Comparison of ENCODE assay signal across 11 cellular contexts in genomic region chr20:51528263-51529026, GRCh38. TPM values are rescaled to one million over a fixed set of nuclear protein-coding genes. Genes with fewer than 3 reads are reported as not detected.
DNase-seq lines count a peak whose midpoint lies in the region; ATAC-seq, FAIRE-seq and TF ChIP-seq lines count a peak whose summit lies in the region.
"Had no signal": no experiment of that assay in that cellular context is flagged by ENCODE, and none has a peak within 500 bp of the region (broad histone marks: within the 10 kb centered on the region; RNA-seq: fewer than 3 reads in every experiment).

No MANE protein-coding gene starts in this region.

- H3K9me3 Mint-ChIP-seq in T-helper 2 cell treated with Interferon-gamma antibody and Interleukin-4, amounts not matched to agents 5 μg/mL and 100 μg/mL, for 36 hours, result no peaks in the 10 kb centered on the region

- WGBS in GM12878 (ENCODE audit: insufficient coverage, insufficient replicate concordance, low lambda C conversion rate, missing lambda C conversion rate), result 43% methylated on average over 7 of the region's 7 CpGs
- WGBS in transverse colon (ENCODE audit: low coverage in 1 of 2), 2 donors, result 74 to 76% methylated on average over 4 to 7 of the region's 7 CpGs

- SMC1A ChIA-PET in GM12878 (lab: Charles Lee; ENCODE audit: uncharacterized antibody, unreplicated experiment), result interaction anchor here (1.1 to 1.6 kb wide), 4 partner anchors 10 to 124 kb away, joined by 3 to 4 read pairs (median 4); no protein-coding TSS in a partner anchor

- BruUV-seq in GM12878 (replicated peaks; lab: Mats Ljungman, UMichigan), result no TSS peak

- POLR2A ChIA-PET in GM12878 (lab: Charles Lee), result interaction anchor here (0.6 to 1.4 kb wide), 5 partner anchors 9 to 31 kb away, joined by 3 to 6 read pairs (median 3); partner anchors contain the start of gene NFATC2

- no peak overlapping the region for H2AFZ ChIP-seq in GM12878 (ENCODE audit: control insufficient read depth, low read depth, low read length)
- H2AFZ ChIP-seq: GM23248 had no signal

- peak overlapping the region; percentile 65 for H3K9ac ChIP-seq in GM12878 (ENCODE audit: control insufficient read depth, insufficient read depth, low read length)
- H3K9ac ChIP-seq: GM23248 had no signal

- peak overlapping the region; percentile 75 for H3K27ac ChIP-seq in GM12878 (ENCODE audit: control insufficient read depth, insufficient read depth)
- no peak overlapping the region for H3K27ac ChIP-seq in transverse colon
- H3K27ac ChIP-seq: GM23248, neutrophil had no signal

- peak; percentile 58 for DNase-seq in GM12865 (ENCODE audit: low read depth)
- DNase-seq in T-helper 2 cell treated with Interferon-gamma antibody and Interleukin-4, amounts not matched to agents 5 μg/mL and 100 μg/mL, for 36 hours (ENCODE audit: low spot score), result peak; percentile 74
- DNase-seq in GM12878 (ENCODE audit: low read depth, low spot score), result no peak
- DNase-seq in stimulated activated CD4-positive, alpha-beta T cell treated with anti-CD3 and anti-CD28 coated beads, Interleukin-4, amount 100 ng/mL, for 1 hour, result peak; percentile 63
- no peak for DNase-seq in transverse colon
- DNase-seq in cortex of kidney (lab: John Stamatoyannopoulos, UW), result no peak
- no peak for DNase-seq in NCI-H82 treated with DMSO at 0.1 percent for 48 hours (lab: John Stamatoyannopoulos, UW; ENCODE audit: unreplicated experiment)
- DNase-seq: NCI-H69 had no signal

- H3K27me3 Mint-ChIP-seq in T-helper 2 cell treated with Interferon-gamma antibody and Interleukin-4, amounts not matched to agents 5 μg/mL and 100 μg/mL, for 36 hours (ENCODE audit: low read depth), result no peaks in the 10 kb centered on the region

- H3K36me3 Mint-ChIP-seq in T-helper 2 cell treated with Interferon-gamma antibody and Interleukin-4, amounts not matched to agents 5 μg/mL and 100 μg/mL, for 36 hours (ENCODE audit: low read depth), result peaks cover 42% of the 10 kb centered on the region

- TF ChIP-seq CTCF in GM12865 (IDR thresholded peaks at IDR 0.05; ENCODE audit: insufficient read depth, low read depth, low read length, missing control alignments) (no peak), GM12878 (IDR thresholded peaks at IDR 0.05 in 2 of 3, conservative IDR thresholded peaks at IDR 0.05 in 1 of 3; ENCODE audit: control insufficient read depth in 2 of 3, extremely low read depth in 1 of 3, insufficient read depth in 1 of 3, low read depth in 3 of 3, low read length in 3 of 3) (no peak), transverse colon (IDR thresholded peaks at IDR 0.05) (no peak)

- H3K79me2 ChIP-seq in GM12878 (ENCODE audit: control insufficient read depth, insufficient read depth, low read length), result peaks cover 71% of the 10 kb centered on the region

- RAD21 ChIA-PET in GM12878 (lab: Charles Lee; ENCODE audit: unreplicated experiment), result interaction anchor here (1.0 to 1.1 kb wide), 3 partner anchors 13 to 67 kb away, joined by 3 read pairs; partner anchors contain the start of gene NFATC2

- in situ Hi-C loops in GM12878 (cut with MboI), result no loop called here
- in situ Hi-C loops in transverse colon (cut with MboI; ENCODE audit: low pct_ligation_motif_present in 1 of 4, low pct_unique_long_range_greater_than_20kb in 1 of 4, low sequenced_read_pairs in 3 of 4), result no loop called here

- peak overlapping the region; percentile 88 for H3K27ac Mint-ChIP-seq in T-helper 2 cell treated with Interferon-gamma antibody and Interleukin-4, amounts not matched to agents 5 μg/mL and 100 μg/mL, for 36 hours

- no peaks in the 10 kb centered on the region for H4K20me1 ChIP-seq in GM12878 (ENCODE audit: control insufficient read depth, insufficient read depth)

- no peak for TF ChIP-seq RAD21 in GM12878 (IDR thresholded peaks at IDR 0.05; ENCODE audit: insufficient read depth, low read depth, low read length)

- intact Hi-C loops in GM12878 (cut with micrococcal nuclease; ENCODE audit: unreplicated experiment) (no loop called here), transverse colon (cut with DNase I; ENCODE audit: low total_unique reads) (no loop called here)

- peak overlapping the region; percentile 57 for H3K4me3 Mint-ChIP-seq in T-helper 2 cell treated with Interferon-gamma antibody and Interleukin-4, amounts not matched to agents 5 μg/mL and 100 μg/mL, for 36 hours

- H3K4me2 ChIP-seq in GM12878 (ENCODE audit: control insufficient read depth, insufficient read depth), result peak overlapping the region; percentile 39

- H3K27me3 ChIP-seq in GM12878 (replicated peaks in 1 of 2; ENCODE audit: control insufficient read depth in 2 of 2, insufficient read depth in 2 of 2, low read length in 1 of 2), result no peaks in the 10 kb centered on the region
- H3K27me3 ChIP-seq in transverse colon, result no peaks in the 10 kb centered on the region

- FAIRE-seq in GM12878 (lab: Jason Lieb, UNC), result no peak

- H3K4me1 ChIP-seq in GM12878 (ENCODE audit: control insufficient read depth, insufficient read depth, low read length), result peaks cover 74% of the 10 kb centered on the region
- H3K4me1 ChIP-seq in transverse colon, result peaks cover 0 to 18% (median 0%) of the 10 kb centered on the region in 4 donors

- CTCF ChIA-PET in GM12878 (lab: Yijun Ruan, JAX), result no interaction called here

- H3K36me3 ChIP-seq in GM12878 (ENCODE audit: control insufficient read depth in 2 of 2, insufficient read depth in 2 of 2, low read length in 1 of 2), result peaks cover 0 to 5% of the 10 kb centered on the region in 2 experiments; a peak in 3 of 4 replicates
- no peaks in the 10 kb centered on the region for H3K36me3 ChIP-seq in transverse colon
- H3K36me3 ChIP-seq: neutrophil had no signal

- peak; percentile 51 for ATAC-seq in GM12878
- no peak for ATAC-seq in HG02885 (IDR thresholded peaks at IDR 0.05; ENCODE audit: poor library complexity, unreplicated experiment)

- TF ChIP-seq EP300 in GM12878 (IDR thresholded peaks at IDR 0.05; ENCODE audit: borderline replicate concordance in 1 of 2, control insufficient read depth in 1 of 2, low read depth in 2 of 2, low read length in 2 of 2) (no peak), transverse colon (IDR thresholded peaks at IDR 0.05; ENCODE audit: low read depth) (no peak)

- peaks cover 76% of the 10 kb centered on the region for H3K4me1 Mint-ChIP-seq in T-helper 2 cell treated with Interferon-gamma antibody and Interleukin-4, amounts not matched to agents 5 μg/mL and 100 μg/mL, for 36 hours (ENCODE audit: low read depth)

- H3K4me3 ChIP-seq in GM12865 (ENCODE audit: low read depth, low read length) (peak overlapping the region; percentile 36), GM12878 (peak overlapping the region; percentile 37), transverse colon (no peak overlapping the region)
- H3K4me3 ChIP-seq: GM23248 had no signal

- H3K9me3 ChIP-seq in GM12878 (replicated peaks; ENCODE audit: control insufficient read depth, insufficient read depth, low read length) (no peaks in the 10 kb centered on the region), transverse colon (no peaks in the 10 kb centered on the region)
- H3K9me3 ChIP-seq: neutrophil had no signal

- TF ChIP-seq POLR2A in GM12878 (IDR thresholded peaks at IDR 0.05; ENCODE audit: low read depth, low read length) (no peak), transverse colon (IDR thresholded peaks at IDR 0.05) (no peak)

TF ChIP-seq in GM12878, 131 proteins besides CTCF, POLR2A, EP300 and RAD21 (continues in another document):
- TF ChIP-seq ZNF622 (IDR thresholded peaks at IDR 0.05) (no peak), BHLHE40 (IDR thresholded peaks at IDR 0.05; ENCODE audit: borderline replicate concordance in 1 of 2, low read depth in 2 of 2, low read length in 1 of 2) (peak in 1 of 2 experiments; percentile 56; a peak in 1 of 4 replicates), DPF2 (IDR thresholded peaks at IDR 0.05) (0 out of 2 replicates have a peak, but pooled peaks have one; percentile 19), FOXM1 (IDR thresholded peaks at IDR 0.05; ENCODE audit: low read depth, low read length) (no peak), RAD51 (IDR thresholded peaks at IDR 0.05) (0 out of 2 replicates have a peak, but pooled peaks have one; percentile 11), BMI1 (IDR thresholded peaks at IDR 0.05; ENCODE audit: borderline replicate concordance) (no peak), POLR2AphosphoS5 (IDR thresholded peaks at IDR 0.05; ENCODE audit: low read length) (0 out of 2 replicates have a peak, but pooled peaks have one; percentile 27), MTA2 (IDR thresholded peaks at IDR 0.05; ENCODE audit: low read depth) (peak; percentile 30; the same call in 1 of the 2 replicates), RELB (IDR thresholded peaks at IDR 0.05; ENCODE audit: low read depth) (peak; percentile 52)

RNA-seq across cellular contexts. Expression of gene NFATC2, which starts 14.1 kb away (rescaled TPM):
- 24.0 and 24.8 TPM in 2 replicates for total RNA-seq in GM12878 (2013; cell fraction: nucleolus; rRNA removed)
- total RNA-seq in GM12878 (2014; rRNA removed), result 5.1 TPM in 2 replicates
- total RNA-seq in GM12878 (2014; rRNA removed; fragmentation: Illumina TruSeq; extraction: Trizol), result 3.7 and 4.3 TPM in 2 replicates
- 17.5 and 20.0 TPM in 2 replicates for total RNA-seq in GM12878 (2021)
- 4.4 TPM for polyA plus RNA-seq in GM12878 (2011; ENCODE audit: low read depth)
- polyA plus RNA-seq in GM12878 (2011; rRNA removed), result 7.6 and 7.9 TPM in 2 replicates
- polyA plus RNA-seq in GM12878 (2011; cell fraction: cytosol; rRNA removed), result 5.2 and 9.2 TPM in 2 replicates
- 15.6 and 22.7 TPM in 2 replicates for polyA plus RNA-seq in GM12878 (2011; cell fraction: nucleus; rRNA removed)
- polyA plus RNA-seq in GM12878 (2012), result 5.3 and 9.1 TPM in 2 replicates
- 12.3 and 12.7 TPM in 2 replicates for polyA plus RNA-seq in GM12878 (2014; fragmentation: Illumina TruSeq; extraction: Trizol)
- polyA plus RNA-seq in GM12878 (2014; fragmentation: Nextera tagmentation; extraction: Ambion mirVana), result 1 to 10 TPM; 3.3 to 7.3 TPM
- polyA plus RNA-seq in GM12878 (2014; rRNA removed), result 5.6 and 6.8 TPM in 2 replicates
- polyA plus RNA-seq in GM12878 (2016; fragmentation: Nextera tagmentation; extraction: Ambion mirVana), result 1 to 10 TPM; 7.3 to 7.7 TPM
- polyA minus RNA-seq in GM12878 (2011; rRNA and poly(A)+ RNA removed), result 12.2 and 12.7 TPM in 2 replicates
- 11.8 and 12.8 TPM in 2 replicates for polyA minus RNA-seq in GM12878 (2011; cell fraction: cytosol; rRNA and poly(A)+ RNA removed)
- 10.2 and 22.1 TPM in 2 replicates for polyA minus RNA-seq in GM12878 (2011; cell fraction: nucleus; rRNA and poly(A)+ RNA removed)
- total RNA-seq in transverse colon, result 10 to 100 TPM in 3 of 4 donors, 1 to 10 TPM in 1; 5.3 to 22.5 (median 11.5) TPM

Comparison
In these comparisons a context has a peak if more than half of its experiments do, and no peak if none do; other contexts are left out.
1. DNase-seq: peak in GM12865 (single experiment), T-helper 2 cell treated with Interferon-gamma antibody and Interleukin-4, amounts not matched to agents 5 μg/mL and 100 μg/mL, for 36 hours (single experiment) and stimulated activated CD4-positive, alpha-beta T cell treated with anti-CD3 and anti-CD28 coated beads, Interleukin-4, amount 100 ng/mL, for 1 hour (single experiment); none in GM12878 (single experiment), transverse colon (single experiment), cortex of kidney (single experiment) and NCI-H82 treated with DMSO at 0.1 percent for 48 hours (single experiment).
2. H3K4me3 ChIP-seq: peak in GM12865 (single experiment) and GM12878 (single experiment); none in transverse colon (0 of 4).